ENCODE assay signal across 22 cellular contexts in the genomic region with DNA sequence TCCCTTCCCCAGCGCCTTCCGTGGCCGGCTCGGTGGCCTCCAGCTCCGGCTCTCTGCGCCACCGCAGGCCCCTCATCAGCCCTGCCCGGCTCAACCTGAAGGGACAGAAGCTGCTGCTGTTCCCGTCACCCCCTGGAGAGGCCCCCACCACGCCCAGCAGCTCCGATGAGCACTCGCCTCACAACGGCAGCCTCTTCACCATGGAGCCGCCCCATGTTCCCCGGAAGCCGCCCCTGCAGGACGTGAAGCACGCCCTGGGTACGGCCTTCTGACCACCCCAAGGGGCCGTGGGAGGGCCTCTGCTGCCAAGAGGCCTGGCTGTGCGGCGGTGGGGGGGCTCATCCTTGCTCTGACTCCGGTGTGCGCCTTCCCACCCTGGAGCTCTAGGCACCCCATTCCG. TPM values are rescaled to one million over a fixed set of nuclear protein-coding genes. Genes with fewer than 3 reads are reported as not detected.
DNase-seq lines count a peak whose midpoint lies in the region; ATAC-seq, FAIRE-seq and TF ChIP-seq lines count a peak whose summit lies in the region.
"Had no signal": no experiment of that assay in that cellular context is flagged by ENCODE, and none has a peak within 500 bp of the region (broad histone marks: within the 10 kb centered on the region; RNA-seq: fewer than 3 reads in every experiment).

No MANE protein-coding gene starts in this region.

- H3K27me3 ChIP-seq in right cardiac atrium (ENCODE audit: control insufficient read depth, insufficient read depth) (no peaks in the 10 kb centered on the region), right atrium auricular region (no peaks in the 10 kb centered on the region), K562 (ENCODE audit: control insufficient read depth in 2 of 2, insufficient read depth in 2 of 2, low read length in 2 of 2) (no peaks in the 10 kb centered on the region), neuronal stem cell (ENCODE audit: control insufficient read depth in 3 of 3, insufficient read depth in 3 of 3, low read depth in 1 of 3, low read length in 3 of 3) (no peaks in the 10 kb centered on the region)
- H3K27me3 ChIP-seq: BLaER1 treated with 17β-estradiol and CSF1 and Interleukin-3, amounts not matched to agents 10 nM and 100 nM had no signal

- FAIRE-seq in K562 (lab: Jason Lieb, UNC) = no peak
- FAIRE-seq in GM12892 (lab: Jason Lieb, UNC) = no peak
- FAIRE-seq: A549, D721Med, G401.6, GM12891, GM18507 had no signal

- H3K4me2 ChIP-seq in K562 (ENCODE audit: insufficient read depth, low read length) (no peak overlapping the region), neuronal stem cell (ENCODE audit: insufficient read depth, low read length, poor library complexity, severe bottlenecking) (no peak overlapping the region)
- H3K4me2 ChIP-seq: A549; BLaER1 treated with 17β-estradiol and CSF1 and Interleukin-3, amounts not matched to agents 10 nM and 100 nM had no signal

- DNase-seq in right cardiac atrium (peak in 2 of 3 donors; percentile 44 to 55), right atrium auricular region (ENCODE audit: low spot score) (no peak), K562 (ENCODE audit: extremely low read depth in 1 of 4, low spot score in 3 of 4) (no peak), neuronal stem cell (ENCODE audit: low spot score) (no peak), GM12892 (ENCODE audit: insufficient read length) (no peak), NCI-H748 (lab: John Stamatoyannopoulos, UW; ENCODE audit: unreplicated experiment) (no peak)
- DNase-seq: AML-193; Caco-2; Calu3; CD4-positive, alpha-beta T cell; CD8-positive, alpha-beta T cell; DMS79 treated with DMSO at 0.1 percent for 48 hours; GF-D8 had no signal

- H2BK15ac ChIP-seq in neuronal stem cell (ENCODE audit: low read length) = no peak overlapping the region

- H3K4me1 ChIP-seq in right cardiac atrium (ENCODE audit: control insufficient read depth, insufficient read depth, low read length) = no peaks in the 10 kb centered on the region
- peaks cover 0 to 7% of the 10 kb centered on the region in 2 donors for H3K4me1 ChIP-seq in right atrium auricular region
- H3K4me1 ChIP-seq in K562 (replicated peaks in 1 of 2; ENCODE audit: control insufficient read depth in 2 of 2, insufficient read depth in 2 of 2, low read length in 2 of 2) = peaks cover 0 to 23% of the 10 kb centered on the region in 2 experiments; a peak in 2 of 5 replicates
- no peaks in the 10 kb centered on the region for H3K4me1 ChIP-seq in neuronal stem cell (ENCODE audit: control insufficient read depth in 2 of 2, insufficient read depth in 1 of 2, low read depth in 1 of 2, low read length in 2 of 2)
- H3K4me1 ChIP-seq: A549; BLaER1 treated with 17β-estradiol and CSF1 and Interleukin-3, amounts not matched to agents 10 nM and 100 nM; Caco-2 had no signal

- H3K79me2 ChIP-seq in K562 (ENCODE audit: control insufficient read depth, insufficient read depth, low read length) = no peaks in the 10 kb centered on the region

- no peak for TF ChIP-seq RAD21 in K562 (CRISPR knock-in tag; conservative IDR thresholded peaks at IDR 0.05 in 1 of 2, IDR thresholded peaks at IDR 0.05 in 1 of 2)

- no peak overlapping the region for H3K27ac ChIP-seq in right cardiac atrium (ENCODE audit: low read length)
- H3K27ac ChIP-seq in right atrium auricular region = no peak overlapping the region
- no peak overlapping the region for H3K27ac ChIP-seq in K562 (ENCODE audit: extremely low read depth, low read depth, low read length)
- H3K27ac ChIP-seq in neuronal stem cell (replicated peaks; ENCODE audit: low read length) = no peak overlapping the region
- H3K27ac ChIP-seq: 22Rv1; A549; BLaER1 treated with 17β-estradiol and CSF1 and Interleukin-3, amounts not matched to agents 10 nM and 100 nM; C4-2B had no signal

- peaks cover 3% of the 10 kb centered on the region for H3K79me1 ChIP-seq in neuronal stem cell (ENCODE audit: low read depth, low read length)

- TF ChIP-seq CTCF in right atrium auricular region (IDR thresholded peaks at IDR 0.05) (no peak), K562 (IDR thresholded peaks at IDR 0.05 in 2 of 3, conservative IDR thresholded peaks at IDR 0.05 in 1 of 3; ENCODE audit: insufficient read depth in 2 of 3, low read depth in 1 of 3, low read length in 3 of 3) (no peak)

- ATAC-seq in right cardiac atrium = no peak
- ATAC-seq in K562 = no peak
- no peak for ATAC-seq in HG02970 (IDR thresholded peaks at IDR 0.05; ENCODE audit: low FRiP score, unreplicated experiment)
- ATAC-seq: A549; CD8-positive, alpha-beta T cell had no signal

- H3K9me3 ChIP-seq in right cardiac atrium (ENCODE audit: control insufficient read depth, low read length) (no peaks in the 10 kb centered on the region), right atrium auricular region (no peaks in the 10 kb centered on the region), K562 (replicated peaks; ENCODE audit: control insufficient read depth, insufficient read depth, low read depth, low read length) (no peaks in the 10 kb centered on the region), neuronal stem cell (replicated peaks in 1 of 2; ENCODE audit: control insufficient read depth in 2 of 2, insufficient read depth in 1 of 2, low read depth in 1 of 2, low read length in 2 of 2) (peaks cover 0 to 3% of the 10 kb centered on the region in 2 donors)
- H3K9me3 ChIP-seq: A549; BLaER1 treated with 17β-estradiol and CSF1 and Interleukin-3, amounts not matched to agents 10 nM and 100 nM; Caco-2 had no signal

- WGBS in right cardiac atrium = 88% methylated on average over 25 of the region's 25 CpGs
- WGBS in K562 (ENCODE audit: insufficient coverage, low coverage, missing lambda C conversion rate) = 91% methylated on average over 24 of the region's 25 CpGs
- no CpG with 5 or more reads among the region's 25 CpGs for WGBS in neuronal stem cell (ENCODE audit: extremely low coverage in 2 of 2, insufficient read length in 2 of 2, insufficient replicate concordance in 1 of 2), 2 donors

- no peak overlapping the region for H2AFZ ChIP-seq in K562 (ENCODE audit: low read depth, low read length)
- H2AFZ ChIP-seq in neuronal stem cell (ENCODE audit: low read length) = no peak overlapping the region

- in situ Hi-C loops in K562 (cut with MboI) = no loop called here

- H3K4me3 ChIP-seq in right cardiac atrium (ENCODE audit: low read length) = no peak overlapping the region
- H3K4me3 ChIP-seq in right atrium auricular region = no peak overlapping the region
- no peak overlapping the region for H3K4me3 ChIP-seq in K562
- H3K4me3 ChIP-seq in neuronal stem cell (ENCODE audit: low read length in 2 of 2) = no peak overlapping the region
- H3K4me3 ChIP-seq: A549; BLaER1 treated with 17β-estradiol and CSF1 and Interleukin-3, amounts not matched to agents 10 nM and 100 nM had no signal

- TF ChIP-seq EP300 in K562 (IDR thresholded peaks at IDR 0.05; ENCODE audit: low read length) = no peak

- CTCF ChIA-PET in K562 (lab: Yijun Ruan, JAX; ENCODE audit: low intra/inter-chr PET ratio) = no interaction called here

- POLR2A ChIA-PET in K562 (lab: Yijun Ruan, JAX) = interaction anchor here (0.6 to 1.5 kb wide), 4 partner anchors 13 to 56 kb away, joined by 3 to 6 read pairs (median 3); no protein-coding TSS in a partner anchor

- BruUV-seq in K562 (replicated peaks; lab: Mats Ljungman, UMichigan) = no TSS peak

- H4K20me1 ChIP-seq in K562 (replicated peaks; ENCODE audit: control insufficient read depth, insufficient read depth, low read length) = no peaks in the 10 kb centered on the region; the same call in 1 of the 2 replicates

- H2BK5ac ChIP-seq in neuronal stem cell (ENCODE audit: low read length) = no peak overlapping the region

- H3K36me3 ChIP-seq in right atrium auricular region = peaks cover 38% of the 10 kb centered on the region
- peaks cover 81% of the 10 kb centered on the region; the same call in 2 of the 3 replicates for H3K36me3 ChIP-seq in K562 (ENCODE audit: control insufficient read depth, insufficient read depth, low read length)
- peaks cover 45 to 81% of the 10 kb centered on the region in 2 donors for H3K36me3 ChIP-seq in neuronal stem cell (replicated peaks in 1 of 2; ENCODE audit: control insufficient read depth in 2 of 2, insufficient read depth in 2 of 2, low read length in 2 of 2)

- H3K14ac ChIP-seq in neuronal stem cell (ENCODE audit: low read length) = no peak overlapping the region

- H3K9ac ChIP-seq in K562 (ENCODE audit: insufficient read depth in 1 of 2, low read depth in 2 of 2, low read length in 2 of 2) = no peak overlapping the region
- H3K9ac ChIP-seq in neuronal stem cell (ENCODE audit: low read depth, low read length, poor library complexity) = no peak overlapping the region
- H3K9ac ChIP-seq: BLaER1 treated with 17β-estradiol and CSF1 and Interleukin-3, amounts not matched to agents 10 nM and 100 nM had no signal

- intact Hi-C loops in right cardiac atrium (cut with DNase I) (no loop called here), K562 (cut with micrococcal nuclease) (no loop called here)

- H3K18ac ChIP-seq in neuronal stem cell (ENCODE audit: low read length) = peak overlapping the region; percentile 27

- peaks cover 3% of the 10 kb centered on the region for H3K9me1 ChIP-seq in K562 (ENCODE audit: control insufficient read depth, insufficient read depth, low read length)

- no peak overlapping the region for H3K4ac ChIP-seq in neuronal stem cell (ENCODE audit: low read length)

- TF ChIP-seq POLR2A in K562 (conservative IDR thresholded peaks at IDR 0.05) (no peak), GM12892 (IDR thresholded peaks at IDR 0.05; ENCODE audit: low read depth, low read length) (no peak)

- H3K23ac ChIP-seq in neuronal stem cell (ENCODE audit: low read depth, low read length, poor library complexity) = no peak overlapping the region

- no peak overlapping the region for H2BK12ac ChIP-seq in neuronal stem cell (ENCODE audit: low read length)

- no peak overlapping the region for H2BK120ac ChIP-seq in neuronal stem cell (ENCODE audit: low read depth, low read length)

- H2AK5ac ChIP-seq in neuronal stem cell (ENCODE audit: low read depth, low read length) = no peak overlapping the region

- no peak overlapping the region for H4K8ac ChIP-seq in neuronal stem cell (ENCODE audit: low read depth, low read length)

- no peak overlapping the region for H4K91ac ChIP-seq in neuronal stem cell (ENCODE audit: low read depth, low read length, poor library complexity)

RNA-seq across cellular contexts. Expression of a gene that starts 21.8 kb away (rescaled TPM):
- 10 to 100 TPM; 18.4 to 23.3 (median 21.1) TPM for total RNA-seq in right cardiac atrium
- polyA plus RNA-seq in right cardiac atrium = 14.5 TPM
- total RNA-seq in right atrium auricular region = 10 to 100 TPM; 17.2 to 18.6 TPM
- 31.6 and 91.3 TPM in 2 replicates for total RNA-seq in K562 (2011; cell fraction: chromatin; rRNA removed; ENCODE audit: low replicate concordance)
- 68.6 and 78.7 TPM in 2 replicates for total RNA-seq in K562 (2011; cell fraction: nucleolus; rRNA removed)
- 48.5 and 50.3 TPM in 2 replicates for total RNA-seq in K562 (2011; cell fraction: nucleoplasm; rRNA removed)
- 9.0 and 16.5 TPM in 2 replicates for total RNA-seq in K562 (2014; rRNA removed)
- 1.9 and 3.0 TPM in 2 replicates for total RNA-seq in K562 (2014; rRNA removed; fragmentation: Illumina TruSeq; extraction: Trizol)
- total RNA-seq in K562 (2015; rRNA removed; fragmentation: Illumina TruSeq; extraction: Trizol) = 7.4 and 9.0 TPM in 2 replicates
- 48.8 and 51.3 TPM in 2 replicates for total RNA-seq in K562 (2021)
- 2.3 and 3.9 TPM in 2 replicates for polyA plus RNA-seq in K562 (2011; rRNA removed)
- polyA plus RNA-seq in K562 (2011; cell fraction: cytosol; rRNA removed) = 3.0 and 6.9 TPM in 2 replicates
- polyA plus RNA-seq in K562 (2011; cell fraction: nucleus; rRNA removed) = 15.1 and 27.9 TPM in 2 replicates
- 18.3 and 22.2 TPM in 2 replicates for polyA plus RNA-seq in K562 (2012)
- polyA plus RNA-seq in K562 (2014; fragmentation: Illumina TruSeq; extraction: Trizol) = 10.3 and 24.1 TPM in 2 replicates
- under 1 TPM; 0.42 to 0.46 TPM for polyA plus RNA-seq in K562 (2014; fragmentation: Nextera tagmentation; extraction: Ambion mirVana)
- polyA plus RNA-seq in K562 (2014; rRNA removed) = 14.7 and 15.4 TPM in 2 replicates
- 2.8 and 4.0 TPM in 2 replicates for polyA minus RNA-seq in K562 (2011; rRNA and poly(A)+ RNA removed)
- polyA minus RNA-seq in K562 (2011; cell fraction: cytosol; rRNA and poly(A)+ RNA removed) = 15.2 and 18.0 TPM in 2 replicates
- polyA minus RNA-seq in K562 (2011; cell fraction: nucleus; rRNA and poly(A)+ RNA removed) = 19.2 and 21.4 TPM in 2 replicates
- 14.4 TPM for polyA plus RNA-seq in neuronal stem cell (2013, experiment 1 of 2)
- polyA plus RNA-seq in neuronal stem cell (2013, experiment 2 of 2) = 13.9 TPM
- polyA plus RNA-seq in GM12892 (2012; ENCODE audit: missing spikeins) = 4.4 TPM

RNA-seq across cellular contexts. Expression of a gene that starts 41.0 kb away (rescaled TPM):
- total RNA-seq in right cardiac atrium = 1 to 10 TPM; 3.8 to 5.9 (median 4.5) TPM
- 3.0 TPM for polyA plus RNA-seq in right cardiac atrium
- total RNA-seq in right atrium auricular region = 1 to 10 TPM; 4.7 to 7.4 TPM
- total RNA-seq in K562 (2011; cell fraction: chromatin; rRNA removed; ENCODE audit: low replicate concordance) = 17.5 and 44.3 TPM in 2 replicates
- total RNA-seq in K562 (2011; cell fraction: nucleolus; rRNA removed) = 32.4 and 33.3 TPM in 2 replicates
- 16.6 and 20.1 TPM in 2 replicates for total RNA-seq in K562 (2011; cell fraction: nucleoplasm; rRNA removed)
- total RNA-seq in K562 (2014; rRNA removed) = 7.4 and 15.2 TPM in 2 replicates
- total RNA-seq in K562 (2014; rRNA removed; fragmentation: Illumina TruSeq; extraction: Trizol) = 4.4 and 5.1 TPM in 2 replicates
- 7.2 and 8.2 TPM in 2 replicates for total RNA-seq in K562 (2015; rRNA removed; fragmentation: Illumina TruSeq; extraction: Trizol)
- 19.5 and 20.8 TPM in 2 replicates for total RNA-seq in K562 (2021)
- polyA plus RNA-seq in K562 (2011; rRNA removed) = 5.6 and 14.8 TPM in 2 replicates
- 8.3 and 11.4 TPM in 2 replicates for polyA plus RNA-seq in K562 (2011; cell fraction: cytosol; rRNA removed)
- polyA plus RNA-seq in K562 (2011; cell fraction: nucleus; rRNA removed) = 24.4 and 38.0 TPM in 2 replicates
- 11.3 and 21.5 TPM in 2 replicates for polyA plus RNA-seq in K562 (2012)
- polyA plus RNA-seq in K562 (2014; fragmentation: Illumina TruSeq; extraction: Trizol) = 9.5 and 12.5 TPM in 2 replicates
- polyA plus RNA-seq in K562 (2014; fragmentation: Nextera tagmentation; extraction: Ambion mirVana) = 1 to 10 TPM; 1.8 to 2.0 TPM
- 10.8 and 11.1 TPM in 2 replicates for polyA plus RNA-seq in K562 (2014; rRNA removed)
- polyA minus RNA-seq in K562 (2011; rRNA and poly(A)+ RNA removed) = 5.2 and 8.9 TPM in 2 replicates
- 7.1 and 15.0 TPM in 2 replicates for polyA minus RNA-seq in K562 (2011; cell fraction: cytosol; rRNA and poly(A)+ RNA removed)
- 12.5 and 24.8 TPM in 2 replicates for polyA minus RNA-seq in K562 (2011; cell fraction: nucleus; rRNA and poly(A)+ RNA removed)
- polyA plus RNA-seq in neuronal stem cell (2013, experiment 1 of 2) = 5.9 TPM
- polyA plus RNA-seq in neuronal stem cell (2013, experiment 2 of 2) = 6.2 TPM
- polyA plus RNA-seq in GM12892 (2012; ENCODE audit: missing spikeins) = 53.8 TPM

Comparison
In these comparisons a context has a peak if more than half of its experiments do, and no peak if none do; other contexts are left out.
1. DNase-seq: peak in right cardiac atrium (2 of 3); none in right atrium auricular region (single experiment), K562 (0 of 4), neuronal stem cell (single experiment), GM12892 (single experiment) and NCI-H748 (single experiment).